In genomic region chr5:5524327-5524726, GRCh38 we compare ENCODE assay signal across 23 cellular contexts.
A peak's percentile ranks its signal among the peaks of the same experiment; 100 is the strongest.
DNase-seq lines count a peak whose midpoint lies in the region; ATAC-seq, FAIRE-seq and TF ChIP-seq lines count a peak whose summit lies in the region.
"Had no signal": no experiment of that assay in that cellular context is flagged by ENCODE, and none has a peak within 500 bp of the region (broad histone marks: within the 10 kb centered on the region; RNA-seq: fewer than 3 reads in every experiment).

No MANE protein-coding gene starts in this region.

- no peak for ATAC-seq in activated CD8-positive, alpha-beta T cell treated with anti-CD3 and anti-CD28 coated beads for 36 hours
- ATAC-seq in memory B cell (ENCODE audit: low read depth) (no peak), GM21423 (IDR thresholded peaks at IDR 0.05; ENCODE audit: unreplicated experiment) (no peak)

- H3K27ac Mint-ChIP-seq in T-helper 1 cell treated with Interleukin-12 subunit alpha and Interleukin-12 subunit beta and Interleukin-4 antibody, amounts not matched to agents 30 μg/mL and 1 μg/mL, for 36 hours, result peak overlapping the region; percentile 74
- peak overlapping the region; percentile 52 for H3K27ac Mint-ChIP-seq in activated CD8-positive, alpha-beta T cell treated with anti-CD3 and anti-CD28 coated beads for 36 hours
- peak overlapping the region; percentile 45 for H3K27ac Mint-ChIP-seq in memory B cell
- H3K27ac Mint-ChIP-seq: dendritic cell treated with granulocyte-macrophage colony-stimulating factor and Interleukin-4, amounts not matched to agents 40 ng/mL and 50 ng/mL, for 4 days had no signal

- H3K27ac ChIP-seq in sigmoid colon (no peak overlapping the region), A673 (ENCODE audit: low read depth, low read length, poor library complexity, severe bottlenecking) (no peak overlapping the region)
- H3K27ac ChIP-seq: 22Rv1, cardiac muscle cell, Peyer's patch, stomach, transverse colon had no signal

- H3K4me3 ChIP-seq in sigmoid colon (no peak overlapping the region), A673 (ENCODE audit: low read depth, low read length, poor library complexity, severe bottlenecking) (no peak overlapping the region)
- H3K4me3 ChIP-seq: cardiac muscle cell, Peyer's patch, stomach, transverse colon had no signal

- no peaks in the 10 kb centered on the region for H3K27me3 Mint-ChIP-seq in T-helper 1 cell treated with Interleukin-12 subunit alpha and Interleukin-12 subunit beta and Interleukin-4 antibody, amounts not matched to agents 30 μg/mL and 1 μg/mL, for 36 hours (ENCODE audit: low read depth)
- H3K27me3 Mint-ChIP-seq in activated CD8-positive, alpha-beta T cell treated with anti-CD3 and anti-CD28 coated beads for 36 hours, result no peaks in the 10 kb centered on the region
- no peaks in the 10 kb centered on the region for H3K27me3 Mint-ChIP-seq in memory B cell
- H3K27me3 Mint-ChIP-seq: dendritic cell treated with granulocyte-macrophage colony-stimulating factor and Interleukin-4, amounts not matched to agents 40 ng/mL and 50 ng/mL, for 4 days had no signal

- H3K4me1 ChIP-seq in sigmoid colon (no peaks in the 10 kb centered on the region), A673 (ENCODE audit: insufficient read depth, low read length, poor library complexity, severe bottlenecking) (no peaks in the 10 kb centered on the region)
- H3K4me1 ChIP-seq: Peyer's patch, stomach, transverse colon had no signal

- TF ChIP-seq POLR2A in sigmoid colon (IDR thresholded peaks at IDR 0.05), result no peak

- no peaks in the 10 kb centered on the region for H3K27me3 ChIP-seq in sigmoid colon
- peaks cover 9% of the 10 kb centered on the region for H3K27me3 ChIP-seq in A673 (replicated peaks; ENCODE audit: insufficient read depth, low read depth, low read length, poor library complexity)
- H3K27me3 ChIP-seq: cardiac muscle cell, Peyer's patch, stomach, transverse colon had no signal

- H3K36me3 ChIP-seq in sigmoid colon (no peaks in the 10 kb centered on the region), A673 (ENCODE audit: insufficient read depth, low read length, poor library complexity, severe bottlenecking) (no peaks in the 10 kb centered on the region)
- H3K36me3 ChIP-seq: cardiac muscle cell, Peyer's patch, stomach, transverse colon had no signal

- TF ChIP-seq CTCF in activated CD8-positive, alpha-beta T cell treated with anti-CD3 and anti-CD28 coated beads for 36 hours (IDR thresholded peaks at IDR 0.05), result no peak
- TF ChIP-seq CTCF in sigmoid colon (IDR thresholded peaks at IDR 0.05) (no peak), A673 (conservative IDR thresholded peaks at IDR 0.05; ENCODE audit: low read depth, low read length) (no peak)

- H3K4me1 Mint-ChIP-seq in T-helper 1 cell treated with Interleukin-12 subunit alpha and Interleukin-12 subunit beta and Interleukin-4 antibody, amounts not matched to agents 30 μg/mL and 1 μg/mL, for 36 hours (ENCODE audit: low read depth), result peaks cover 21% of the 10 kb centered on the region
- H3K4me1 Mint-ChIP-seq in activated CD8-positive, alpha-beta T cell treated with anti-CD3 and anti-CD28 coated beads for 36 hours (ENCODE audit: low read depth), result peaks cover 27% of the 10 kb centered on the region
- peaks cover 4% of the 10 kb centered on the region for H3K4me1 Mint-ChIP-seq in memory B cell

- TF ChIP-seq EP300 in sigmoid colon (IDR thresholded peaks at IDR 0.05), result no peak

- peak; percentile 23 for FAIRE-seq in GM19239 (lab: Jason Lieb, UNC)
- FAIRE-seq: endometrium had no signal

- 77 to 84% methylated on average over 3 of the region's 3 CpGs for WGBS in sigmoid colon, 2 donors

- CTCF ChIA-PET in activated CD8-positive, alpha-beta T cell treated with anti-CD3 and anti-CD28 coated beads for 36 hours (lab: Charles Lee), result no interaction called here
- CTCF ChIA-PET in A673 (lab: Charles Lee), result no interaction called here

- H3K9me3 ChIP-seq in sigmoid colon (no peaks in the 10 kb centered on the region), A673 (ENCODE audit: low read depth, low read length, poor library complexity, severe bottlenecking) (no peaks in the 10 kb centered on the region)
- H3K9me3 ChIP-seq: Peyer's patch, stomach had no signal

- H3K9me3 Mint-ChIP-seq in T-helper 1 cell treated with Interleukin-12 subunit alpha and Interleukin-12 subunit beta and Interleukin-4 antibody, amounts not matched to agents 30 μg/mL and 1 μg/mL, for 36 hours, result peaks cover 35% of the 10 kb centered on the region
- H3K9me3 Mint-ChIP-seq in activated CD8-positive, alpha-beta T cell treated with anti-CD3 and anti-CD28 coated beads for 36 hours, result peaks cover 17% of the 10 kb centered on the region
- H3K9me3 Mint-ChIP-seq in memory B cell, result peaks cover 1% of the 10 kb centered on the region

- H3K4me3 Mint-ChIP-seq in T-helper 1 cell treated with Interleukin-12 subunit alpha and Interleukin-12 subunit beta and Interleukin-4 antibody, amounts not matched to agents 30 μg/mL and 1 μg/mL, for 36 hours, result no peak overlapping the region
- H3K4me3 Mint-ChIP-seq in activated CD8-positive, alpha-beta T cell treated with anti-CD3 and anti-CD28 coated beads for 36 hours, result no peak overlapping the region
- H3K4me3 Mint-ChIP-seq in memory B cell, result peak overlapping the region; percentile 35
- H3K4me3 Mint-ChIP-seq: dendritic cell treated with granulocyte-macrophage colony-stimulating factor and Interleukin-4, amounts not matched to agents 40 ng/mL and 50 ng/mL, for 4 days had no signal

- DNase-seq in T-helper 1 cell (no peak), GM19239 (ENCODE audit: insufficient read length, low spot score) (no peak), memory B cell (ENCODE audit: low spot score in 2 of 2) (no peak), sigmoid colon (no peak), A673 (ENCODE audit: low spot score) (no peak)
- no peak for DNase-seq in activated CD8-positive, alpha-beta T cell treated with anti-CD3 and anti-CD28 coated beads for 36 hours
- DNase-seq: activated gamma-delta T cell; anterior cingulate cortex; COR-L47; H7; NCI-H1436 treated with DMSO at 0.1 percent for 48 hours; NCI-H524; Peyer's patch; retina; stimulated activated CD4-positive, alpha-beta T cell treated with anti-CD3 and anti-CD28 coated beads, Interleukin-2, amount 100 ng/mL, for 48 hours; stomach; transverse colon had no signal

- POLR2A ChIA-PET in activated CD8-positive, alpha-beta T cell treated with anti-CD3 and anti-CD28 coated beads for 36 hours (lab: Charles Lee), result no interaction called here
- POLR2A ChIA-PET in A673 (lab: Charles Lee; ENCODE audit: low non-redundant PET), result no interaction called here

- intact Hi-C loops in activated CD8-positive, alpha-beta T cell treated with anti-CD3 and anti-CD28 coated beads for 36 hours (cut with micrococcal nuclease), result loop anchor here (5.0 kb wide), 1 partner anchor 102 kb away; the partner anchor contains the start of gene ICE1
- intact Hi-C loops in sigmoid colon (cut with DNase I) (no loop called here), A673 (cut with micrococcal nuclease; ENCODE audit: unreplicated experiment) (no loop called here)

- peaks cover 21% of the 10 kb centered on the region for H3K36me3 Mint-ChIP-seq in T-helper 1 cell treated with Interleukin-12 subunit alpha and Interleukin-12 subunit beta and Interleukin-4 antibody, amounts not matched to agents 30 μg/mL and 1 μg/mL, for 36 hours (ENCODE audit: low read depth)
- peaks cover 16% of the 10 kb centered on the region for H3K36me3 Mint-ChIP-seq in activated CD8-positive, alpha-beta T cell treated with anti-CD3 and anti-CD28 coated beads for 36 hours (ENCODE audit: low read depth)
- H3K36me3 Mint-ChIP-seq in memory B cell, result peaks cover 3% of the 10 kb centered on the region

- no TSS peak for BruUV-seq in A673 (replicated peaks; lab: Mats Ljungman, UMichigan)
